ENCODE assay signal across 8 cellular contexts in genomic region chr9:112333639-112334318, GRCh38. TPM values are rescaled to one million over a fixed set of nuclear protein-coding genes. Genes with fewer than 3 reads are reported as not detected.
A peak's percentile ranks its signal among the peaks of the same experiment; 100 is the strongest.
DNase-seq lines count a peak whose midpoint lies in the region; ATAC-seq and TF ChIP-seq lines count a peak whose summit lies in the region.

No MANE protein-coding gene starts in this region.

- H3K27ac ChIP-seq in 22Rv1: peak overlapping the region; percentile 92

- peak; percentile 78 for TF ChIP-seq CTCF in 22Rv1 (IDR thresholded peaks at IDR 0.05)

- ATAC-seq in GM18508 (IDR thresholded peaks at IDR 0.05; ENCODE audit: insufficient read depth, unreplicated experiment) (peak; percentile 31), HG03025 (IDR thresholded peaks at IDR 0.05; ENCODE audit: low FRiP score, unreplicated experiment) (peak; percentile 64), sciatic nerve (peak; percentile 96)

- intact Hi-C loops in sciatic nerve (cut with DNase I): no loop called here

- DNase-seq in NCI-H2081 (lab: John Stamatoyannopoulos, UW) (peak; percentile 94), T1000 (lab: John Stamatoyannopoulos, UW) (peak; percentile 92), astrocyte of the hippocampus (ENCODE audit: low read depth, low spot score) (peak; percentile 99), hypothalamus (lab: John Stamatoyannopoulos, UW) (peak; percentile 60 to 97 (median 88)), sciatic nerve (ENCODE audit: low spot score) (peak; percentile 97)

RNA-seq across cellular contexts. Expression of gene PTBP3, which starts 0.4 kb away (rescaled TPM):
- 61.7 TPM for total RNA-seq in sciatic nerve

RNA-seq across cellular contexts. Expression of gene HSDL2, which starts 46.1 kb away (rescaled TPM):
- 32.1 TPM for total RNA-seq in sciatic nerve

Comparison
In these comparisons a context has a peak if more than half of its experiments do, and no peak if none do; other contexts are left out.
1. Peak in every context shown above with its lines: DNase-seq, ATAC-seq and H3K27ac ChIP-seq.
2. ATAC-seq: peak in every context shown above with its lines; median percentile 96 in sciatic nerve; 64 in HG03025; 31 in GM18508.